ENCODE assay signal across 1 cellular context in the genomic region with DNA sequence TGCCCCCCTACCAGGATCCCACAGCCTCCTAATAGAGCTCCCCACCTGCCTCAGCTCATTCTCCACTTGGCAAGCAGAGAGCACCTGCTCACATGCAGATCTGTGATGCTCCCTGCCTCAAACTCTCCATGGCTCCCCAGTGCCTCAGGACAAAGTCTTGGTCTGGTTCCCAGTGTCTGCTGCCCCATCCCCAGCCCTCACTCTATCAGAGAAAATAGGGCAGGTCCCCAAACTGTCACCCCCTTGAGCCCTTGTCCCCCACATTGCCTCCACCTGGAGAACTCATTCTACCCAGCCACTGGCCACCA.
TF ChIP-seq lines count a peak whose summit lies in the region.

No MANE protein-coding gene starts in this region.

TF ChIP-seq in H1, 55 proteins besides CTCF, POLR2A, EP300 and RAD21:
- TF ChIP-seq KDM1A (IDR thresholded peaks at IDR 0.05; ENCODE audit: borderline replicate concordance, low read length) (peak; percentile 83; the same call in 1 of the 2 replicates), SRF (IDR thresholded peaks at IDR 0.05; ENCODE audit: low read depth, low read length) (no peak)
